8 cellular contexts compared by ENCODE assay signal in the genomic region with DNA sequence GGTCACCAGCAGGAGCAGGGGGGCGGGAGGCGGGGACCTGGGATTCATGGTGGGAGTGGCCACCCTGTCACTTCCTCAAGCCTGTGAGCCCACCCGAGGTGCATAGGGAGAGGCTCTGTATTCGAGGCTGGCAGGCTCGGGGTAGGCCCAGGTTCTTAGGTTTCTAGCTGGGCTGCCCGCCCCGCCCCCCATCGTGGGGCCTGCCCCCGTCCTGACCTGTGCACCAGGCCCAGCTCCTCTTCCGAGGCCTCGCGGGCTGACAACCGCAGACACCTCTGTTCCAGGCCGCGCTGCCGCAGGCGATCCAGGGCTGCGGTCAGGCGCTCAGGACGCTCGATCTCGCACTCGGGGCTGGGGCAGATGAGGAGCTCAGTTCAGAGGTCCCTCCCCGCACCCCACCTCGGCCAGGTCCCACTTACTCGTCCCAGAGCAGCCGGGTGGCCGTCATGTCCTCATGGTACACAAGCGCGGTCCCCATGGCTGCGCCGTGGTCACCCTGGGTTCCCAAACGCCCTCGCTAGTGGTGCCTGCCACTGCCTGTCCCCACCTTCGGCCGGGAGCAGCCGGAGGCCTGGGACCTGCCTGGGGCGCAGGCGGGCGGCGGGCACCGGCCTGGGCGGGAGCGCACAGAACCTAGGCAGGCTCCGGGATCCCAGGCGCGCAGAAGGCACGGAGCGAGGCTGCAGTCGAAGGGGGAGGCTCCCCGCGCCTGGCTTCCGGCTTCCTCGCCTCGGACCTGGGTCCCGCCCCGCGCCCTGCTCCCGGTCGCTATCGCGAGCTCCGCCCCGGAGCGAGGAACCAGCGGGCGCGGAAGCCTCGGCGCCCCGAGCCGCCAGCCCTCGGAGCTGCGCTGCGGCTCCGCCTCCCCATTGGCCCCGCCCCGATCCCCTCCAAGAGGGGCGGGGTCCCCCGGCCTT. TPM values are rescaled to one million over a fixed set of nuclear protein-coding genes. Genes with fewer than 3 reads are reported as not detected.
DNase-seq lines count a peak whose midpoint lies in the region; ATAC-seq and TF ChIP-seq lines count a peak whose summit lies in the region.

TSS of gene HDAC10 (minus strand) at position 711 of the 917 bp plus-strand sequence. CDS start at position 478, 233 bp downstream.

- peak; percentile 68 to 84 (median 75) for DNase-seq in CD8-positive, alpha-beta memory T cell
- DNase-seq in KG1 (lab: John Stamatoyannopoulos, UW) = peak; percentile 34
- DNase-seq in T-helper 1 cell = peak; percentile 60 to 88 (median 70)
- DNase-seq in amniotic epithelial cell (ENCODE audit: low read depth) = peak; percentile 70
- peak; percentile 86 to 95 (median 94) for DNase-seq in right cardiac atrium
- peak; percentile 88 for DNase-seq in sigmoid colon
- no peak for DNase-seq in Ammon's horn (ENCODE audit: low spot score)

- H3K4me1 ChIP-seq in CD8-positive, alpha-beta memory T cell (ENCODE audit: insufficient read depth, low read length) = peaks cover 32% of the 10 kb centered on the region
- peaks cover 5% of the 10 kb centered on the region for H3K4me1 ChIP-seq in right cardiac atrium (ENCODE audit: control insufficient read depth, insufficient read depth, low read length)
- H3K4me1 ChIP-seq in sigmoid colon = peaks cover 0 to 48% (median 32%) of the 10 kb centered on the region in 4 donors

- H3K9me3 ChIP-seq in CD8-positive, alpha-beta memory T cell (ENCODE audit: low read length) = no peaks in the 10 kb centered on the region
- H3K9me3 ChIP-seq in right cardiac atrium (ENCODE audit: control insufficient read depth, low read length) (no peaks in the 10 kb centered on the region), sigmoid colon (no peaks in the 10 kb centered on the region)

- H3K9me3 Mint-ChIP-seq in CD8-positive, alpha-beta memory T cell = no peaks in the 10 kb centered on the region

- peak within 1 kb of the TSS in 7 of 8 donors; percentile 43 to 85 (median 60) for H3K27ac Mint-ChIP-seq in CD8-positive, alpha-beta memory T cell

- peaks cover 0 to 1% of the 10 kb centered on the region in 2 donors for H3K27me3 Mint-ChIP-seq in CD8-positive, alpha-beta memory T cell

- H3K4me1 Mint-ChIP-seq in CD8-positive, alpha-beta memory T cell = peaks cover 8 to 36% (median 9%) of the 10 kb centered on the region in 3 donors

- 1% methylated on average over 80 of the region's 80 CpGs for WGBS in right cardiac atrium
- WGBS in sigmoid colon, 2 donors = 1% methylated on average over 80 of the region's 80 CpGs

- TF ChIP-seq POLR2A in sigmoid colon (IDR thresholded peaks at IDR 0.05) = no peak

- H3K36me3 Mint-ChIP-seq in CD8-positive, alpha-beta memory T cell = peaks cover 0 to 12% (median 5%) of the 10 kb centered on the region in 3 donors

- TF ChIP-seq EP300 in sigmoid colon (IDR thresholded peaks at IDR 0.05) = no peak

- ATAC-seq in GM19452 (IDR thresholded peaks at IDR 0.05; ENCODE audit: unreplicated experiment) (peak; percentile 57), right cardiac atrium (peak; percentile 79 to 81)

- CTCF ChIA-PET in CD8-positive, alpha-beta memory T cell (lab: Charles Lee) = interaction anchor here (0.6 to 3.9 kb wide), 19 partner anchors 9 to 371 kb away, joined by 3 to 33 read pairs (median 4); partner anchors contain the start of genes DENND6B, MAPK11 and SCO2

- no peak for TF ChIP-seq CTCF in sigmoid colon (IDR thresholded peaks at IDR 0.05)

- H3K27ac ChIP-seq in CD8-positive, alpha-beta memory T cell (ENCODE audit: low read depth, low read length) = peak within 1 kb of the TSS; percentile 65
- H3K27ac ChIP-seq in right cardiac atrium (ENCODE audit: low read length) (no peak within 1 kb of the TSS), sigmoid colon (peak within 1 kb of the TSS; percentile 75 to 82 (median 81))

- peaks cover 11% of the 10 kb centered on the region for H3K36me3 ChIP-seq in CD8-positive, alpha-beta memory T cell (ENCODE audit: insufficient read depth, low read length)
- peaks cover 0 to 12% (median 3%) of the 10 kb centered on the region in 4 donors for H3K36me3 ChIP-seq in sigmoid colon

- intact Hi-C loops in right cardiac atrium (cut with DNase I) = loop anchor here in 2 of 4 donors (5.0 kb wide), 1 partner anchor 91 kb away; the partner anchor contains the start of gene PPP6R2 (in 2 of the 2)
- intact Hi-C loops in sigmoid colon (cut with DNase I) = loop anchor here (1.0 kb wide), 1 partner anchor 91 kb away; no protein-coding TSS in a partner anchor

- H3K4me3 Mint-ChIP-seq in CD8-positive, alpha-beta memory T cell = peak within 1 kb of the TSS; percentile 73 to 86 (median 82)

- POLR2A ChIA-PET in CD8-positive, alpha-beta memory T cell (lab: Charles Lee) = interaction anchor here (0.7 to 2.2 kb wide), 8 partner anchors 64 to 298 kb away, joined by 3 to 7 read pairs (median 4); partner anchors contain the start of genes DENND6B, LMF2, NCAPH2 and SCO2

- peak within 1 kb of the TSS; percentile 83 for H3K4me3 ChIP-seq in CD8-positive, alpha-beta memory T cell (ENCODE audit: low read length)
- H3K4me3 ChIP-seq in right cardiac atrium (ENCODE audit: low read length) = peak within 1 kb of the TSS; percentile 53
- peak within 1 kb of the TSS; percentile 47 to 82 (median 68) for H3K4me3 ChIP-seq in sigmoid colon

- no peaks in the 10 kb centered on the region for H3K27me3 ChIP-seq in CD8-positive, alpha-beta memory T cell (ENCODE audit: insufficient read depth, low read length, poor library complexity, severe bottlenecking)
- no peaks in the 10 kb centered on the region for H3K27me3 ChIP-seq in right cardiac atrium (ENCODE audit: control insufficient read depth, insufficient read depth)
- no peaks in the 10 kb centered on the region for H3K27me3 ChIP-seq in sigmoid colon

RNA-seq across cellular contexts. Expression of gene HDAC10, which starts in this region (rescaled TPM):
- 10 to 100 TPM; 42.5 to 44.7 TPM for total RNA-seq in CD8-positive, alpha-beta memory T cell
- 7.5 TPM for polyA plus RNA-seq in CD8-positive, alpha-beta memory T cell
- total RNA-seq in right cardiac atrium (10 to 100 TPM in 2 of 4 donors, 1 to 10 TPM in 2; 8.7 to 13.5 (median 11.6) TPM), sigmoid colon (10 to 100 TPM in 3 of 4 donors, 1 to 10 TPM in 1; 7.2 to 47.4 (median 14.9) TPM)
- polyA plus RNA-seq in right cardiac atrium (11.6 TPM), sigmoid colon (10 to 100 TPM in 2 of 3 donors, 1 to 10 TPM in 1; 8.8 to 45.9 (median 12.0) TPM)
